In genomic region chr7:157862731-157863130, GRCh38 we compare ENCODE assay signal across 25 cellular contexts.
DNase-seq lines count a peak whose midpoint lies in the region; ATAC-seq and TF ChIP-seq lines count a peak whose summit lies in the region.
"Had no signal": no experiment of that assay in that cellular context is flagged by ENCODE, and none has a peak within 500 bp of the region (broad histone marks: within the 10 kb centered on the region; RNA-seq: fewer than 3 reads in every experiment).

No MANE protein-coding gene starts in this region.

- peak overlapping the region; percentile 71 for H2AK5ac ChIP-seq in neuronal stem cell (ENCODE audit: low read depth, low read length)

- H3K4me1 Mint-ChIP-seq in chondrocyte (ENCODE audit: low read depth) = no peaks in the 10 kb centered on the region
- H3K4me1 Mint-ChIP-seq: CD4-positive, CD25-positive, alpha-beta regulatory T cell; CD8-positive, alpha-beta memory T cell had no signal

- H3K9ac ChIP-seq in neuronal stem cell (ENCODE audit: low read depth, low read length, poor library complexity) = peak overlapping the region; percentile 57
- H3K9ac ChIP-seq: BLaER1 had no signal

- CTCF ChIA-PET in RWPE1 (lab: Yijun Ruan, JAX) = no interaction called here

- H2BK5ac ChIP-seq in neuronal stem cell (ENCODE audit: low read length) = no peak overlapping the region

- DNase-seq in chondrocyte (ENCODE audit: low spot score) (peak; percentile 83), left kidney (ENCODE audit: low read depth, low spot score) (peak; percentile 43), neuronal stem cell (ENCODE audit: low spot score) (no peak), spleen (peak; percentile 69), RWPE1 (ENCODE audit: low spot score) (no peak)
- DNase-seq: 8988T; ACHN; BE2C; C1 segment of cervical spinal cord; CD4-positive, alpha-beta memory T cell; CD4-positive, CD25-positive, alpha-beta regulatory T cell; CD8-positive, alpha-beta memory T cell; COR-L47; DMS 273 treated with DMSO at 0.1 percent for 48 hours; DMS153; DMS53; DMS79; DND-41; EL; GDM1 had no signal

- H3K9me3 Mint-ChIP-seq in chondrocyte (ENCODE audit: low read depth) = no peaks in the 10 kb centered on the region
- H3K9me3 Mint-ChIP-seq: CD4-positive, alpha-beta memory T cell had no signal

- H3K27ac ChIP-seq in neuronal stem cell (replicated peaks; ENCODE audit: low read length) (no peak overlapping the region), spleen (no peak overlapping the region), RWPE1 (no peak overlapping the region)
- H3K27ac ChIP-seq: BLaER1 had no signal

- H3K4me2 ChIP-seq in neuronal stem cell (ENCODE audit: insufficient read depth, low read length, poor library complexity, severe bottlenecking) = no peak overlapping the region
- H3K4me2 ChIP-seq: BLaER1 had no signal

- POLR2A ChIA-PET in RWPE1 (lab: Yijun Ruan, JAX; ENCODE audit: low non-redundant PET) = no interaction called here

- no peak overlapping the region for H4K91ac ChIP-seq in neuronal stem cell (ENCODE audit: low read depth, low read length, poor library complexity)

- H2BK12ac ChIP-seq in neuronal stem cell (ENCODE audit: low read length) = no peak overlapping the region

- no peak overlapping the region for H3K27ac Mint-ChIP-seq in chondrocyte (ENCODE audit: unreplicated experiment)
- H3K27ac Mint-ChIP-seq: CD4-positive, alpha-beta memory T cell; CD4-positive, CD25-positive, alpha-beta regulatory T cell; CD8-positive, alpha-beta memory T cell had no signal

- TF ChIP-seq POLR2A in spleen (IDR thresholded peaks at IDR 0.05) = no peak

- H4K8ac ChIP-seq in neuronal stem cell (ENCODE audit: low read depth, low read length) = no peak overlapping the region

- peaks cover 6 to 8% of the 10 kb centered on the region in 2 donors for H3K9me3 ChIP-seq in neuronal stem cell (replicated peaks in 1 of 2; ENCODE audit: control insufficient read depth in 2 of 2, insufficient read depth in 1 of 2, low read depth in 1 of 2, low read length in 2 of 2)
- peaks cover 0 to 4% (median 0%) of the 10 kb centered on the region in 8 donors for H3K9me3 ChIP-seq in spleen
- H3K9me3 ChIP-seq: BE2C had no signal

- H3K27me3 Mint-ChIP-seq in chondrocyte (ENCODE audit: low read depth) = no peaks in the 10 kb centered on the region
- H3K27me3 Mint-ChIP-seq: CD4-positive, alpha-beta memory T cell; CD4-positive, CD25-positive, alpha-beta regulatory T cell had no signal

- H2BK15ac ChIP-seq in neuronal stem cell (ENCODE audit: low read length) = no peak overlapping the region

- H3K79me1 ChIP-seq in neuronal stem cell (ENCODE audit: low read depth, low read length) = no peaks in the 10 kb centered on the region

- H3K23ac ChIP-seq in neuronal stem cell (ENCODE audit: low read depth, low read length, poor library complexity) = no peak overlapping the region

- WGBS in neuronal stem cell (ENCODE audit: extremely low coverage in 2 of 2, insufficient read length in 2 of 2, insufficient replicate concordance in 1 of 2), 2 donors = no CpG with 5 or more reads among the region's 25 CpGs
- 82 to 88% (median 85%) methylated on average over 24 to 25 of the region's 25 CpGs for WGBS in spleen, 5 donors

- H3K4me3 ChIP-seq in neuronal stem cell (ENCODE audit: low read length in 2 of 2) (no peak overlapping the region), spleen (no peak overlapping the region)
- H3K4me3 ChIP-seq: BLaER1, GM12878 had no signal

- no peak overlapping the region for H3K4me3 Mint-ChIP-seq in chondrocyte (ENCODE audit: unreplicated experiment)
- H3K4me3 Mint-ChIP-seq: CD14-positive monocyte; CD4-positive, alpha-beta memory T cell; CD4-positive, CD25-positive, alpha-beta regulatory T cell; CD8-positive, alpha-beta memory T cell had no signal

- H2BK120ac ChIP-seq in neuronal stem cell (ENCODE audit: low read depth, low read length) = no peak overlapping the region

- peak overlapping the region; percentile 61 for H3K18ac ChIP-seq in neuronal stem cell (ENCODE audit: low read length)

- TF ChIP-seq CTCF in chondrocyte (IDR thresholded peaks at IDR 0.05) (no peak), spleen (IDR thresholded peaks at IDR 0.05 in 8 of 11, conservative IDR thresholded peaks at IDR 0.05 in 3 of 11) (no peak), RWPE1 (conservative IDR thresholded peaks at IDR 0.05; ENCODE audit: low read depth) (no peak)

- H3K4me1 ChIP-seq in neuronal stem cell (ENCODE audit: control insufficient read depth in 2 of 2, insufficient read depth in 1 of 2, low read depth in 1 of 2, low read length in 2 of 2) = peaks cover 0 to 8% of the 10 kb centered on the region in 2 donors
- no peaks in the 10 kb centered on the region for H3K4me1 ChIP-seq in spleen
- H3K4me1 ChIP-seq: BE2C, BLaER1 had no signal

- no peak overlapping the region for H2AFZ ChIP-seq in neuronal stem cell (ENCODE audit: low read length)

- H3K36me3 Mint-ChIP-seq in chondrocyte (ENCODE audit: low read depth) = no peaks in the 10 kb centered on the region
- H3K36me3 Mint-ChIP-seq: CD4-positive, alpha-beta memory T cell; CD4-positive, CD25-positive, alpha-beta regulatory T cell; CD8-positive, alpha-beta memory T cell had no signal

- H3K27me3 ChIP-seq in neuronal stem cell (ENCODE audit: control insufficient read depth in 3 of 3, insufficient read depth in 3 of 3, low read depth in 1 of 3, low read length in 3 of 3) = no peaks in the 10 kb centered on the region
- H3K27me3 ChIP-seq in spleen (replicated peaks in 1 of 7) = peaks cover 0 to 6% (median 0%) of the 10 kb centered on the region in 7 donors
- H3K27me3 ChIP-seq: BE2C, BLaER1 had no signal

- H3K14ac ChIP-seq in neuronal stem cell (ENCODE audit: low read length) = peak overlapping the region; percentile 11

- intact Hi-C loops in spleen (cut with DNase I; ENCODE audit: low total_unique reads) = no loop called here

- ATAC-seq in HG03460 (IDR thresholded peaks at IDR 0.05; ENCODE audit: unreplicated experiment) (no peak), HG03354 (IDR thresholded peaks at IDR 0.05; ENCODE audit: poor library complexity, severe bottlenecking, unreplicated experiment) (no peak)
- ATAC-seq: GM12878 had no signal

- no peak overlapping the region for H3K4ac ChIP-seq in neuronal stem cell (ENCODE audit: low read length)

- H3K36me3 ChIP-seq in neuronal stem cell (replicated peaks in 1 of 2; ENCODE audit: control insufficient read depth in 2 of 2, insufficient read depth in 2 of 2, low read length in 2 of 2) = no peaks in the 10 kb centered on the region
- peaks cover 0 to 1% (median 0%) of the 10 kb centered on the region in 6 donors for H3K36me3 ChIP-seq in spleen
- H3K36me3 ChIP-seq: BE2C, BLaER1 had no signal

Comparison
In these comparisons a context has a peak if more than half of its experiments do, and no peak if none do; other contexts are left out.
1. DNase-seq: peak in chondrocyte (single experiment), left kidney (single experiment) and spleen (single experiment); none in neuronal stem cell (single experiment) and RWPE1 (single experiment).